18 cellular contexts compared by ENCODE assay signal in the genomic region with DNA sequence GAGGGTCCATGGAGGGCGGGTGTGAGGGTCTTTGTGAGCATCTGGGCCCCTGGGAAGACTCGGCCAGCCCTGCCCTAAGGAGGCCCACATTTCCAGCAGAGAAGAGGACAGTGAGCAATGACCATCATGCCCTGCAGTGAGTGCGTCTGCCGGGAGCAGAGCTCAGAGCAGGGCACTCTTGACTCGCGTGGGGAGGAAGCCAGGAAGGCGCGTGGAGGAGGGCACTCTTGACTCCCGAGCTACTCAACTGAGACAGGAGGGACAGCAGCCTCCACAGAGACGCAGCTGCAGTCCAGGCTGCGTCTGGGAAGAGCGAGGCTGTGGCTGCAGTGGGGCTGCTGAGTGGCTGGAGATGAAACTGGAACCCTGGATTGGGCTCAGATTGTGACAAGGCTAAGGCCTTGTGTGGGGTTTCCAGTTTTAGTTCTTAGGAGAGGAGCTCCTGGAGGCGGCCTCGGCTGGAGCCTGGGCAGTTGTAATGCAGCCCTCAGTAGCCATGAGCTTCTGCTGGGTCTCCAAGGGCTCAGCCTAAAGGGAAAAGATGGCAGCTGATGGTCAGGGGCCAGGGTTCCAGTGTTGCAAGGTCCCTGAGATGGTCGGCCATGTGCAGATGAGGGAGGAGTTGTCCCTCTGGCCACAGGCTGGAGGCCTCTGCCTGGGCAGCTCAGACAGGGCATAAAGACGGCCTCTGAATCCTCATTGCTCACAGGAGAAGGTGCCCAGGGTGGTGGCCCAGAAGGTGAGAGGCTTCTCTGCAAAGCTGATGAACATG.
A peak's percentile ranks its signal among the peaks of the same experiment; 100 is the strongest.
DNase-seq lines count a peak whose midpoint lies in the region; ATAC-seq, FAIRE-seq and TF ChIP-seq lines count a peak whose summit lies in the region.
"Had no signal": no experiment of that assay in that cellular context is flagged by ENCODE, and none has a peak within 500 bp of the region (broad histone marks: within the 10 kb centered on the region; RNA-seq: fewer than 3 reads in every experiment).

No MANE protein-coding gene starts in this region.

- H3K79me2 ChIP-seq in PC-9 (ENCODE audit: low read depth), result no peaks in the 10 kb centered on the region

- no peak for TF ChIP-seq EP300 in esophagus muscularis mucosa (IDR thresholded peaks at IDR 0.05)

- peak; percentile 13 to 48 for ATAC-seq in natural killer cell treated with Interleukin-12 subunit alpha and Interleukin-12 subunit beta and Interleukin-15 and Interleukin-18, amount 100 ng/mL, for 72 hours

- CTCF ChIA-PET in PC-9 (lab: Charles Lee), result no interaction called here

- H3K36me3 Mint-ChIP-seq in natural killer cell treated with Interleukin-12 subunit alpha and Interleukin-12 subunit beta and Interleukin-15 and Interleukin-18, amount 100 ng/mL, for 72 hours, result no peaks in the 10 kb centered on the region
- H3K36me3 Mint-ChIP-seq: CD14-positive monocyte; CD8-positive, alpha-beta memory T cell had no signal

- intact Hi-C loops in esophagus muscularis mucosa (cut with DNase I), result no loop called here
- intact Hi-C loops in prostate gland (cut with DNase I), result no loop called here
- intact Hi-C loops in PC-9 (cut with micrococcal nuclease; ENCODE audit: unreplicated experiment), result no loop called here

- H3K4me2 ChIP-seq in PC-9, result no peak overlapping the region

- no peak overlapping the region for H2AFZ ChIP-seq in PC-9

- no peaks in the 10 kb centered on the region for H3K4me1 Mint-ChIP-seq in natural killer cell treated with Interleukin-12 subunit alpha and Interleukin-12 subunit beta and Interleukin-15 and Interleukin-18, amount 100 ng/mL, for 72 hours (ENCODE audit: low read depth in 2 of 2)
- H3K4me1 Mint-ChIP-seq: CD14-positive monocyte; CD8-positive, alpha-beta memory T cell had no signal

- H3K27ac ChIP-seq in esophagus muscularis mucosa (replicated peaks in 1 of 4), result no peak overlapping the region
- no peak overlapping the region for H3K27ac ChIP-seq in prostate gland
- no peak overlapping the region for H3K27ac ChIP-seq in PC-9
- H3K27ac ChIP-seq: HL-60 had no signal

- FAIRE-seq in RCC 7860 (lab: Jason Lieb, UNC), result no peak
- FAIRE-seq: GM12892, GM19239, H1 had no signal

- no TSS peak for BruUV-seq in PC-9 (replicated peaks; lab: Mats Ljungman, UMichigan)

- WGBS in esophagus muscularis mucosa, result 88% methylated on average over 16 of the region's 16 CpGs
- WGBS in prostate gland, result 91% methylated on average over 16 of the region's 16 CpGs

- TF ChIP-seq CTCF in esophagus muscularis mucosa (IDR thresholded peaks at IDR 0.05) (no peak), prostate gland (IDR thresholded peaks at IDR 0.05) (no peak), PC-9 (conservative IDR thresholded peaks at IDR 0.05) (no peak)

- DNase-seq in esophagus muscularis mucosa (ENCODE audit: extremely low spot score), result peak; percentile 86
- DNase-seq in natural killer cell treated with Interleukin-12 subunit alpha and Interleukin-12 subunit beta and Interleukin-15 and Interleukin-18, amount 100 ng/mL, for 72 hours (ENCODE audit: low spot score), result no peak
- DNase-seq in prostate gland (ENCODE audit: low spot score), result peak; percentile 3
- peak; percentile 29 for DNase-seq in ureter (ENCODE audit: low spot score)
- DNase-seq in RCC 7860 (ENCODE audit: low spot score), result no peak
- DNase-seq in PC-9, result no peak
- no peak for DNase-seq in NCI-H1436 treated with DMSO at 0.1 percent for 48 hours (lab: John Stamatoyannopoulos, UW)
- no peak for DNase-seq in central memory CD4-positive, alpha-beta T cell
- DNase-seq: CD8-positive, alpha-beta memory T cell; DND-41; GDM1 had no signal

- H3K36me3 ChIP-seq in esophagus muscularis mucosa (no peaks in the 10 kb centered on the region), prostate gland (no peaks in the 10 kb centered on the region), PC-9 (ENCODE audit: low read depth) (no peaks in the 10 kb centered on the region)
- H3K36me3 ChIP-seq: HAP-1 had no signal

- H3K4me3 Mint-ChIP-seq in natural killer cell treated with Interleukin-12 subunit alpha and Interleukin-12 subunit beta and Interleukin-15 and Interleukin-18, amount 100 ng/mL, for 72 hours, result no peak overlapping the region
- H3K4me3 Mint-ChIP-seq: CD14-positive monocyte; CD8-positive, alpha-beta memory T cell had no signal

- H3K9me3 Mint-ChIP-seq in natural killer cell treated with Interleukin-12 subunit alpha and Interleukin-12 subunit beta and Interleukin-15 and Interleukin-18, amount 100 ng/mL, for 72 hours, result no peaks in the 10 kb centered on the region
- H3K9me3 Mint-ChIP-seq: CD8-positive, alpha-beta memory T cell had no signal

- no peaks in the 10 kb centered on the region for H3K4me1 ChIP-seq in esophagus muscularis mucosa
- no peaks in the 10 kb centered on the region for H3K4me1 ChIP-seq in prostate gland (replicated peaks)
- H3K4me1 ChIP-seq in PC-9 (replicated peaks; ENCODE audit: insufficient read depth), result no peaks in the 10 kb centered on the region
- H3K4me1 ChIP-seq: Caco-2, HAP-1 had no signal

- POLR2A ChIA-PET in PC-9 (lab: Charles Lee; ENCODE audit: unreplicated experiment), result no interaction called here

- H3K9me2 ChIP-seq in PC-9 (ENCODE audit: insufficient read depth), result no peaks in the 10 kb centered on the region

- H3K27ac Mint-ChIP-seq in natural killer cell treated with Interleukin-12 subunit alpha and Interleukin-12 subunit beta and Interleukin-15 and Interleukin-18, amount 100 ng/mL, for 72 hours, result no peak overlapping the region
- H3K27ac Mint-ChIP-seq: CD14-positive monocyte had no signal

- TF ChIP-seq POLR2A in esophagus muscularis mucosa (IDR thresholded peaks at IDR 0.05; ENCODE audit: low read depth), result no peak
- TF ChIP-seq POLR2A in prostate gland (IDR thresholded peaks at IDR 0.05), result no peak

- no peaks in the 10 kb centered on the region for H3K27me3 ChIP-seq in esophagus muscularis mucosa
- H3K27me3 ChIP-seq in prostate gland (replicated peaks; ENCODE audit: insufficient read depth), result no peaks in the 10 kb centered on the region
- peaks cover 70% of the 10 kb centered on the region for H3K27me3 ChIP-seq in PC-9 (ENCODE audit: insufficient read depth, low read depth)

- H3K9me3 ChIP-seq in esophagus muscularis mucosa, result peaks cover 0 to 6% (median 0%) of the 10 kb centered on the region in 4 donors
- no peaks in the 10 kb centered on the region for H3K9me3 ChIP-seq in prostate gland
- no peaks in the 10 kb centered on the region for H3K9me3 ChIP-seq in PC-9 (ENCODE audit: insufficient read depth, low read depth)
- H3K9me3 ChIP-seq: Caco-2, HAP-1 had no signal

- H3K4me3 ChIP-seq in esophagus muscularis mucosa (no peak overlapping the region), prostate gland (no peak overlapping the region), PC-9 (no peak overlapping the region)
- H3K4me3 ChIP-seq: HAP-1 had no signal

- no peaks in the 10 kb centered on the region for H4K20me1 ChIP-seq in PC-9 (ENCODE audit: insufficient read depth)

- H3F3A ChIP-seq in PC-9 (ENCODE audit: insufficient read depth, low read depth), result no peaks in the 10 kb centered on the region

- H3K27me3 Mint-ChIP-seq in natural killer cell treated with Interleukin-12 subunit alpha and Interleukin-12 subunit beta and Interleukin-15 and Interleukin-18, amount 100 ng/mL, for 72 hours, result peaks cover 6 to 9% of the 10 kb centered on the region in 2 donors

Comparison
In these comparisons a context has a peak if more than half of its experiments do, and no peak if none do; other contexts are left out.
1. DNase-seq: peak in esophagus muscularis mucosa (single experiment), prostate gland (single experiment) and ureter (single experiment); none in natural killer cell treated with Interleukin-12 subunit alpha and Interleukin-12 subunit beta and Interleukin-15 and Interleukin-18, amount 100 ng/mL, for 72 hours (single experiment), RCC 7860 (single experiment), PC-9 (0 of 2), NCI-H1436 treated with DMSO at 0.1 percent for 48 hours (single experiment) and central memory CD4-positive, alpha-beta T cell (single experiment).